ENCODE assay signal across 27 cellular contexts in genomic region chr2:104523921-104524320, GRCh38.
DNase-seq lines count a peak whose midpoint lies in the region; ATAC-seq, FAIRE-seq and TF ChIP-seq lines count a peak whose summit lies in the region.
"Had no signal": no experiment of that assay in that cellular context is flagged by ENCODE, and none has a peak within 500 bp of the region (broad histone marks: within the 10 kb centered on the region; RNA-seq: fewer than 3 reads in every experiment).

No MANE protein-coding gene starts in this region.

- peaks cover 2% of the 10 kb centered on the region for H3K27me3 Mint-ChIP-seq in activated CD8-positive, alpha-beta T cell treated with anti-CD3 and anti-CD28 coated beads for 36 hours
- H3K27me3 Mint-ChIP-seq in activated CD8-positive, alpha-beta T cell treated with anti-CD3 and anti-CD28 coated beads, Interleukin-2, amount 10 ng/mL, durations not matched to agents 7 days and 5 days (ENCODE audit: low read depth): no peaks in the 10 kb centered on the region
- H3K27me3 Mint-ChIP-seq: CD8-positive, alpha-beta memory T cell had no signal

- no peak overlapping the region for H3K4me3 Mint-ChIP-seq in activated CD8-positive, alpha-beta T cell treated with anti-CD3 and anti-CD28 coated beads for 36 hours
- H3K4me3 Mint-ChIP-seq in activated CD8-positive, alpha-beta T cell treated with anti-CD3 and anti-CD28 coated beads, Interleukin-2, amount 10 ng/mL, durations not matched to agents 7 days and 5 days: no peak overlapping the region
- H3K4me3 Mint-ChIP-seq: CD14-positive monocyte; CD4-positive, alpha-beta T cell; CD8-positive, alpha-beta memory T cell; HFFc6 had no signal

- no peak overlapping the region for H3K27ac Mint-ChIP-seq in activated CD8-positive, alpha-beta T cell treated with anti-CD3 and anti-CD28 coated beads for 36 hours
- H3K27ac Mint-ChIP-seq in activated CD8-positive, alpha-beta T cell treated with anti-CD3 and anti-CD28 coated beads, Interleukin-2, amount 10 ng/mL, durations not matched to agents 7 days and 5 days: no peak overlapping the region
- H3K27ac Mint-ChIP-seq: CD14-positive monocyte; CD4-positive, alpha-beta T cell; CD8-positive, alpha-beta memory T cell; HFFc6 had no signal

- H3K9me3 Mint-ChIP-seq in activated CD8-positive, alpha-beta T cell treated with anti-CD3 and anti-CD28 coated beads for 36 hours: peaks cover 8% of the 10 kb centered on the region
- H3K9me3 Mint-ChIP-seq in activated CD8-positive, alpha-beta T cell treated with anti-CD3 and anti-CD28 coated beads, Interleukin-2, amount 10 ng/mL, durations not matched to agents 7 days and 5 days (ENCODE audit: insufficient read depth): no peaks in the 10 kb centered on the region
- H3K9me3 Mint-ChIP-seq: CD4-positive, alpha-beta T cell had no signal

- H3K36me3 ChIP-seq in bronchial epithelial cell (ENCODE audit: control insufficient read depth, insufficient read depth, low read length): no peaks in the 10 kb centered on the region
- H3K36me3 ChIP-seq: BE2C; BLaER1 treated with 17β-estradiol and CSF1 and Interleukin-3, amounts not matched to agents 10 nM and 100 nM; HAP-1 had no signal

- FAIRE-seq in bronchial epithelial cell (lab: Jason Lieb, UNC): no peak
- FAIRE-seq: A549, D721Med, GM12891, GM18507, GM19239, H54 had no signal

- intact Hi-C loops in activated CD8-positive, alpha-beta T cell treated with anti-CD3 and anti-CD28 coated beads for 36 hours (cut with micrococcal nuclease): no loop called here

- no peaks in the 10 kb centered on the region for H3K36me3 Mint-ChIP-seq in activated CD8-positive, alpha-beta T cell treated with anti-CD3 and anti-CD28 coated beads for 36 hours (ENCODE audit: low read depth)
- no peaks in the 10 kb centered on the region for H3K36me3 Mint-ChIP-seq in activated CD8-positive, alpha-beta T cell treated with anti-CD3 and anti-CD28 coated beads, Interleukin-2, amount 10 ng/mL, durations not matched to agents 7 days and 5 days (ENCODE audit: low read depth)
- H3K36me3 Mint-ChIP-seq: CD14-positive monocyte; CD8-positive, alpha-beta memory T cell had no signal

- H3K4me3 ChIP-seq in bronchial epithelial cell (ENCODE audit: low read depth, low read length): no peak overlapping the region
- H3K4me3 ChIP-seq: A549; BLaER1 treated with 17β-estradiol and CSF1 and Interleukin-3, amounts not matched to agents 10 nM and 100 nM; HAP-1 had no signal

- no peak for DNase-seq in activated CD8-positive, alpha-beta T cell treated with anti-CD3 and anti-CD28 coated beads for 36 hours
- DNase-seq in activated CD8-positive, alpha-beta T cell treated with anti-CD3 and anti-CD28 coated beads, Interleukin-2, amount 10 ng/mL, durations not matched to agents 7 days and 5 days: no peak
- peak; percentile 66 for DNase-seq in Daoy (ENCODE audit: low read depth)
- DNase-seq in bronchial epithelial cell (ENCODE audit: low read depth): peak; percentile 7
- peak; percentile 13 for DNase-seq in renal cortical epithelial cell (ENCODE audit: low read depth)
- DNase-seq: 8988T; ACHN; AML-193; BE2C; CD4-positive, alpha-beta T cell; CD8-positive, alpha-beta memory T cell; DMS 273 treated with DMSO at 0.1 percent for 48 hours; DMS79; GF-D8; GOT3; HFFc6 had no signal

- H3K4me1 Mint-ChIP-seq in activated CD8-positive, alpha-beta T cell treated with anti-CD3 and anti-CD28 coated beads for 36 hours (ENCODE audit: low read depth): no peaks in the 10 kb centered on the region
- H3K4me1 Mint-ChIP-seq in activated CD8-positive, alpha-beta T cell treated with anti-CD3 and anti-CD28 coated beads, Interleukin-2, amount 10 ng/mL, durations not matched to agents 7 days and 5 days (ENCODE audit: low read depth): no peaks in the 10 kb centered on the region
- H3K4me1 Mint-ChIP-seq: CD14-positive monocyte; CD8-positive, alpha-beta memory T cell had no signal

- H3K27me3 ChIP-seq in bronchial epithelial cell (ENCODE audit: control insufficient read depth, insufficient read depth, low read length): no peaks in the 10 kb centered on the region
- H3K27me3 ChIP-seq: BE2C; BLaER1 treated with 17β-estradiol and CSF1 and Interleukin-3, amounts not matched to agents 10 nM and 100 nM had no signal

- CTCF ChIA-PET in activated CD8-positive, alpha-beta T cell treated with anti-CD3 and anti-CD28 coated beads for 36 hours (lab: Charles Lee): no interaction called here
- CTCF ChIA-PET in activated CD8-positive, alpha-beta T cell treated with anti-CD3 and anti-CD28 coated beads, Interleukin-2, amount 10 ng/mL, durations not matched to agents 7 days and 5 days (lab: Charles Lee): no interaction called here

- POLR2A ChIA-PET in activated CD8-positive, alpha-beta T cell treated with anti-CD3 and anti-CD28 coated beads for 36 hours (lab: Charles Lee): no interaction called here
- POLR2A ChIA-PET in activated CD8-positive, alpha-beta T cell treated with anti-CD3 and anti-CD28 coated beads, Interleukin-2, amount 10 ng/mL, durations not matched to agents 7 days and 5 days (lab: Charles Lee): no interaction called here

- TF ChIP-seq CTCF in activated CD8-positive, alpha-beta T cell treated with anti-CD3 and anti-CD28 coated beads for 36 hours (IDR thresholded peaks at IDR 0.05): no peak
- TF ChIP-seq CTCF in bronchial epithelial cell (IDR thresholded peaks at IDR 0.05; ENCODE audit: insufficient read depth, low read length, severe bottlenecking): no peak

- ATAC-seq in activated CD8-positive, alpha-beta T cell treated with anti-CD3 and anti-CD28 coated beads for 36 hours: peak; percentile 20
- ATAC-seq in activated CD8-positive, alpha-beta T cell treated with anti-CD3 and anti-CD28 coated beads, Interleukin-2, amount 10 ng/mL, durations not matched to agents 7 days and 5 days: no peak
- ATAC-seq in GM18861 (IDR thresholded peaks at IDR 0.05; ENCODE audit: unreplicated experiment) (no peak), GM21529 (IDR thresholded peaks at IDR 0.05; ENCODE audit: unreplicated experiment) (no peak)
- ATAC-seq: A549 had no signal

Comparison
In these comparisons a context has a peak if more than half of its experiments do, and no peak if none do; other contexts are left out.
1. DNase-seq: peak in Daoy (single experiment), bronchial epithelial cell (single experiment) and renal cortical epithelial cell (single experiment); none in activated CD8-positive, alpha-beta T cell treated with anti-CD3 and anti-CD28 coated beads for 36 hours (single experiment) and activated CD8-positive, alpha-beta T cell treated with anti-CD3 and anti-CD28 coated beads, Interleukin-2, amount 10 ng/mL, durations not matched to agents 7 days and 5 days (single experiment).